9 cellular contexts compared by ENCODE assay signal in genomic region chr13:96958286-96958891, GRCh38. TPM values are rescaled to one million over a fixed set of nuclear protein-coding genes. Genes with fewer than 3 reads are reported as not detected.
DNase-seq lines count a peak whose midpoint lies in the region; ATAC-seq and TF ChIP-seq lines count a peak whose summit lies in the region.
"Had no signal": no experiment of that assay in that cellular context is flagged by ENCODE, and none has a peak within 500 bp of the region (broad histone marks: within the 10 kb centered on the region; RNA-seq: fewer than 3 reads in every experiment).

No MANE protein-coding gene starts in this region.

- H3K27ac Mint-ChIP-seq in chondrocyte (ENCODE audit: unreplicated experiment) (no peak overlapping the region), immature natural killer cell (no peak overlapping the region)

- H3K4me3 ChIP-seq in mucosa of descending colon = no peak overlapping the region

- DNase-seq in G401 (ENCODE audit: low spot score) = peak; percentile 23
- DNase-seq in NCI-H748 (lab: John Stamatoyannopoulos, UW; ENCODE audit: unreplicated experiment) = peak; percentile 59
- no peak for DNase-seq in chondrocyte (ENCODE audit: low spot score)
- DNase-seq in mucosa of descending colon = peak in 1 of 3 donors; percentile 56
- DNase-seq in immature natural killer cell = no peak
- no peak for DNase-seq in activated CD8-positive, alpha-beta memory T cell treated with anti-CD3 and anti-CD28 coated beads, Interleukin-2, amount 50 U/mL, for 4 hours

- H3K4me1 Mint-ChIP-seq in chondrocyte (ENCODE audit: low read depth) (no peaks in the 10 kb centered on the region), immature natural killer cell (no peaks in the 10 kb centered on the region)

- H3K36me3 Mint-ChIP-seq in chondrocyte (ENCODE audit: low read depth) (no peaks in the 10 kb centered on the region), immature natural killer cell (no peaks in the 10 kb centered on the region)

- intact Hi-C loops in mucosa of descending colon (cut with DNase I, micrococcal nuclease) = no loop called here

- ATAC-seq in HG02870 (IDR thresholded peaks at IDR 0.05; ENCODE audit: unreplicated experiment) (peak; percentile 75), mucosa of descending colon (peak; percentile 22), HG02571 (IDR thresholded peaks at IDR 0.05; ENCODE audit: unreplicated experiment) (no peak)

- TF ChIP-seq CTCF in chondrocyte (IDR thresholded peaks at IDR 0.05) (peak; percentile 88), mucosa of descending colon (IDR thresholded peaks at IDR 0.05) (peak; percentile 71)

- H3K9me3 Mint-ChIP-seq in chondrocyte (ENCODE audit: low read depth) (no peaks in the 10 kb centered on the region), immature natural killer cell (peaks cover 0 to 9% (median 2%) of the 10 kb centered on the region in 6 donors)

- no peaks in the 10 kb centered on the region for H3K36me3 ChIP-seq in mucosa of descending colon (ENCODE audit: low read depth)

- H3K4me3 Mint-ChIP-seq in chondrocyte (ENCODE audit: unreplicated experiment) (no peak overlapping the region), immature natural killer cell (no peak overlapping the region)

- no peaks in the 10 kb centered on the region for H3K4me1 ChIP-seq in mucosa of descending colon (ENCODE audit: low read depth)

- no peaks in the 10 kb centered on the region for H3K9me3 ChIP-seq in mucosa of descending colon

- in situ Hi-C loops in G401 (cut with HindIII; ENCODE audit: low sequenced_read_pairs) = no loop called here

- H3K27me3 Mint-ChIP-seq in chondrocyte (ENCODE audit: low read depth) (peaks cover 30% of the 10 kb centered on the region), immature natural killer cell (ENCODE audit: low read depth in 3 of 3) (peaks cover 0 to 3% (median 2%) of the 10 kb centered on the region in 3 donors)

RNA-seq across cellular contexts. Expression of gene OXGR1, which starts 35.9 kb away (rescaled TPM):
- not detected in 2 replicates for total RNA-seq in G401 (2014; rRNA removed; shearing (Covaris generic))
- total RNA-seq in chondrocyte (not detected in 3 replicates), mucosa of descending colon (1 to 10 TPM in 2 of 3 donors, under 1 TPM in 1; 0.54 to 3.1 (median 2.0) TPM)
- not detected for polyA plus RNA-seq in immature natural killer cell
- total RNA-seq: pulmonary artery endothelial cell had no signal

Comparison
In these comparisons a context has a peak if more than half of its experiments do, and no peak if none do; other contexts are left out.
1. DNase-seq: peak in G401 (single experiment) and NCI-H748 (single experiment); none in chondrocyte (single experiment), immature natural killer cell (0 of 3) and activated CD8-positive, alpha-beta memory T cell treated with anti-CD3 and anti-CD28 coated beads, Interleukin-2, amount 50 U/mL, for 4 hours (single experiment).